ENCODE assay signal across 1 cellular context in genomic region chr1:212983482-212983881, GRCh38.
A peak's percentile ranks its signal among the peaks of the same experiment; 100 is the strongest.
TF ChIP-seq lines count a peak whose summit lies in the region.

No MANE protein-coding gene starts in this region.

TF ChIP-seq in GM12878, 131 proteins besides CTCF, POLR2A, EP300 and RAD21:
- TF ChIP-seq POLR2AphosphoS5 (IDR thresholded peaks at IDR 0.05; ENCODE audit: low read length) (0 out of 2 replicates have a peak, but pooled peaks have one; percentile 15), EGR1 (IDR thresholded peaks at IDR 0.05; ENCODE audit: borderline replicate concordance in 1 of 2, low read depth in 2 of 2, low read length in 2 of 2) (no peak)
